11 cellular contexts compared by ENCODE assay signal in the genomic region with DNA sequence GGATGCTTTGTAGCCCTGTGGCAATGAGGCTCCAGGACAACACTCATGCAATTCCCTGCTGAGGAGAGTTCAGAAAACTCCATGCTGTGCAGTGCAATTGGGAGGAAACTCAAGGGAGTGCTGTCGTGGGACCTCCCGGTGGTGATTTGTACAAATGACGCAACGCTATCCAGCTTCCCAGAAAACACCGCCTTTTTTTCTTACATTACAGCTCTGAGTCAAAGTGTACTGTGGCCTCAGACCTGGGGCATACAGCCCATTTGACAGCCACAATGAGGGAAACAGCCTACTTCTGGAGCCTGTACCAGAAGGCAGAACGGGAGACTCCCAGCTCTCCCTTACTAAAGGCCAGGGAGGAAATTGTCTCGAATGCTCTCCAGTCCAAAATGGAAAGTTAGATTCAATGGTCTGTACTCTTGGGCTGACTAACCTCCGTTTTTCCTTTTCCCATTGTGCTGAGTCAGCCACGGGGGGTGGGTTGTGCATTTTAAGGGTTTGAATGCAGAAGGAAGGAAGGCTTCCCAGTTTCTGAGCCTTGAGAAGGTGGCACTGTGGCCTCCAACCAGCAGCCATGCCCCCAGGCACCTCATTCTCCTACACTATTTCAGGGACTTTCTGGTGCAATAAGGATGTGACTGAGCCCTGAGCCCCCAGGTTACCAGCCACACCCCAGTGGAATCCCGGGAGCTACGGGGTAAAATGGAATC. TPM values are rescaled to one million over a fixed set of nuclear protein-coding genes. Genes with fewer than 3 reads are reported as not detected.
DNase-seq lines count a peak whose midpoint lies in the region; TF ChIP-seq lines count a peak whose summit lies in the region.
"Had no signal": no experiment of that assay in that cellular context is flagged by ENCODE, and none has a peak within 500 bp of the region (broad histone marks: within the 10 kb centered on the region; RNA-seq: fewer than 3 reads in every experiment).

No MANE protein-coding gene starts in this region.

- TF ChIP-seq CTCF in AG04450 (IDR thresholded peaks at IDR 0.05; ENCODE audit: low read depth, low read length) (no peak), esophagus muscularis mucosa (IDR thresholded peaks at IDR 0.05) (no peak), neural progenitor cell (IDR thresholded peaks at IDR 0.05) (no peak)

- peaks cover 11% of the 10 kb centered on the region for H3K27me3 Mint-ChIP-seq in neural progenitor cell (ENCODE audit: insufficient read depth, low read depth)
- peaks cover 34% of the 10 kb centered on the region for H3K27me3 Mint-ChIP-seq in activated CD4-positive, alpha-beta memory T cell treated with anti-CD3 and anti-CD28 coated beads for 36 hours

- peaks cover 10% of the 10 kb centered on the region for H3K4me1 ChIP-seq in NT2/D1 (ENCODE audit: insufficient read depth, insufficient read length)
- peaks cover 27 to 41% (median 31%) of the 10 kb centered on the region in 4 donors for H3K4me1 ChIP-seq in esophagus muscularis mucosa
- peaks cover 10% of the 10 kb centered on the region for H3K4me1 ChIP-seq in neural progenitor cell
- H3K4me1 ChIP-seq: BLaER1, SJCRH30 had no signal

- H3K36me3 ChIP-seq in NT2/D1 (ENCODE audit: insufficient read depth, insufficient read length, low read length) = no peaks in the 10 kb centered on the region
- no peaks in the 10 kb centered on the region for H3K36me3 ChIP-seq in esophagus muscularis mucosa
- H3K36me3 ChIP-seq in neural progenitor cell = no peaks in the 10 kb centered on the region
- H3K36me3 ChIP-seq: BLaER1, SJCRH30 had no signal

- intact Hi-C loops in esophagus muscularis mucosa (cut with DNase I) = no loop called here
- intact Hi-C loops in activated CD4-positive, alpha-beta memory T cell treated with anti-CD3 and anti-CD28 coated beads for 36 hours (cut with micrococcal nuclease) = no loop called here

- POLR2A ChIA-PET in AG04450 (lab: Yijun Ruan, JAX) = no interaction called here
- POLR2A ChIA-PET in activated CD4-positive, alpha-beta memory T cell treated with anti-CD3 and anti-CD28 coated beads for 36 hours (lab: Charles Lee) = interaction anchor here (1.4 kb wide), 1 partner anchor 16 kb away, joined by 3 read pairs; no protein-coding TSS in a partner anchor

- TF ChIP-seq EP300 in esophagus muscularis mucosa (IDR thresholded peaks at IDR 0.05) = no peak

- peaks cover 30% of the 10 kb centered on the region for H3K4me1 Mint-ChIP-seq in neural progenitor cell
- no peaks in the 10 kb centered on the region for H3K4me1 Mint-ChIP-seq in activated CD4-positive, alpha-beta memory T cell treated with anti-CD3 and anti-CD28 coated beads for 36 hours (ENCODE audit: low read depth)

- TF ChIP-seq POLR2A in esophagus muscularis mucosa (IDR thresholded peaks at IDR 0.05; ENCODE audit: low read depth) = no peak

- H3K9me3 Mint-ChIP-seq in neural progenitor cell = no peaks in the 10 kb centered on the region
- H3K9me3 Mint-ChIP-seq in activated CD4-positive, alpha-beta memory T cell treated with anti-CD3 and anti-CD28 coated beads for 36 hours = no peaks in the 10 kb centered on the region

- no peaks in the 10 kb centered on the region for H3K36me3 Mint-ChIP-seq in neural progenitor cell
- no peaks in the 10 kb centered on the region for H3K36me3 Mint-ChIP-seq in activated CD4-positive, alpha-beta memory T cell treated with anti-CD3 and anti-CD28 coated beads for 36 hours

- H3K4me3 Mint-ChIP-seq in neural progenitor cell = no peak overlapping the region
- H3K4me3 Mint-ChIP-seq in activated CD4-positive, alpha-beta memory T cell treated with anti-CD3 and anti-CD28 coated beads for 36 hours = no peak overlapping the region

- CTCF ChIA-PET in AG04450 (lab: Charles Lee) = interaction anchor here (0.7 to 1.4 kb wide), 2 partner anchors 16 to 182 kb away, joined by 3 to 4 read pairs; partner anchors contain the start of gene CYP1B1
- CTCF ChIA-PET in activated CD4-positive, alpha-beta memory T cell treated with anti-CD3 and anti-CD28 coated beads for 36 hours (lab: Charles Lee) = interaction anchor here (0.9 kb wide), 1 partner anchor 110 kb away, joined by 3 read pairs; no protein-coding TSS in a partner anchor

- H3K27me3 ChIP-seq in AG04450 (ENCODE audit: control insufficient read depth, insufficient read depth, low read length) = peaks cover 21% of the 10 kb centered on the region
- peaks cover 16% of the 10 kb centered on the region for H3K27me3 ChIP-seq in NT2/D1 (ENCODE audit: insufficient read depth, insufficient read length)
- no peaks in the 10 kb centered on the region for H3K27me3 ChIP-seq in esophagus muscularis mucosa
- H3K27me3 ChIP-seq in neural progenitor cell = peaks cover 33% of the 10 kb centered on the region
- H3K27me3 ChIP-seq: BLaER1, SJCRH30 had no signal

- H2AFZ ChIP-seq in neural progenitor cell (replicated peaks) = peak overlapping the region; percentile 43

- no peak for DNase-seq in AG04450 (ENCODE audit: low read depth, low spot score)
- no peak for DNase-seq in NT2/D1 (ENCODE audit: low read depth, low spot score)
- no peak for DNase-seq in esophagus muscularis mucosa (ENCODE audit: extremely low spot score)
- no peak for DNase-seq in neural progenitor cell (ENCODE audit: low spot score)
- DNase-seq in activated T-cell treated with anti-CD3 and anti-CD28 coated beads, Interleukin-2, amount 50 U/mL, for 1 hour = no peak
- no peak for DNase-seq in activated CD4-positive, alpha-beta T cell treated with anti-CD3 and anti-CD28 coated beads for 1 hour
- no peak for DNase-seq in NCI-H1694 (lab: John Stamatoyannopoulos, UW)
- DNase-seq in activated CD4-positive, alpha-beta memory T cell treated with anti-CD3 and anti-CD28 coated beads for 36 hours = no peak
- DNase-seq: MM.1S, SJCRH30 had no signal

- no peak overlapping the region for H3K4me3 ChIP-seq in AG04450 (ENCODE audit: low read depth, low read length)
- no peak overlapping the region for H3K4me3 ChIP-seq in NT2/D1 (ENCODE audit: insufficient read length, low read depth)
- H3K4me3 ChIP-seq in esophagus muscularis mucosa = no peak overlapping the region
- H3K4me3 ChIP-seq in neural progenitor cell = no peak overlapping the region
- H3K4me3 ChIP-seq: BLaER1, SJCRH30 had no signal

- 46% methylated on average over 10 of the region's 11 CpGs for WGBS in esophagus muscularis mucosa

- H3K27ac ChIP-seq in AG04450 (ENCODE audit: low read depth, low read length) (peak overlapping the region; percentile 3), esophagus muscularis mucosa (replicated peaks in 1 of 4) (peak overlapping the region; percentile 43 to 72 (median 58)), neural progenitor cell (no peak overlapping the region)
- H3K27ac ChIP-seq: BLaER1, SJCRH30 had no signal

- no peak overlapping the region for H3K27ac Mint-ChIP-seq in neural progenitor cell
- H3K27ac Mint-ChIP-seq in activated CD4-positive, alpha-beta memory T cell treated with anti-CD3 and anti-CD28 coated beads for 36 hours = no peak overlapping the region

- no peaks in the 10 kb centered on the region for H4K20me1 ChIP-seq in neural progenitor cell (ENCODE audit: low read depth)
- H4K20me1 ChIP-seq: BLaER1 had no signal

- peak overlapping the region; percentile 9 for H3K9ac ChIP-seq in NT2/D1 (ENCODE audit: insufficient read length, low read depth)
- no peak overlapping the region for H3K9ac ChIP-seq in neural progenitor cell
- H3K9ac ChIP-seq: BLaER1 had no signal

- no peak overlapping the region for H3K4me2 ChIP-seq in neural progenitor cell
- H3K4me2 ChIP-seq: BLaER1 had no signal

- H3K79me2 ChIP-seq in neural progenitor cell (ENCODE audit: low read depth) = no peaks in the 10 kb centered on the region

- H3K9me3 ChIP-seq in AG04450 (ENCODE audit: control insufficient read depth, insufficient read depth, low read length) = no peaks in the 10 kb centered on the region
- no peaks in the 10 kb centered on the region for H3K9me3 ChIP-seq in NT2/D1 (ENCODE audit: insufficient read depth, low read length)
- no peaks in the 10 kb centered on the region for H3K9me3 ChIP-seq in esophagus muscularis mucosa
- H3K9me3 ChIP-seq in neural progenitor cell (ENCODE audit: low read depth) = no peaks in the 10 kb centered on the region
- H3K9me3 ChIP-seq: BLaER1, SJCRH30 had no signal

- H3F3A ChIP-seq in neural progenitor cell (ENCODE audit: low read depth) = peaks cover 3% of the 10 kb centered on the region

RNA-seq across cellular contexts. Expression of gene CYP1B1, which starts 16.4 kb away (rescaled TPM):
- polyA plus RNA-seq in AG04450 (2011; rRNA removed) = 5.7 and 7.8 TPM in 2 replicates
- 10.8 and 15.2 TPM in 2 replicates for polyA minus RNA-seq in AG04450 (2011; rRNA and poly(A)+ RNA removed)
- total RNA-seq in esophagus muscularis mucosa (10 to 100 TPM; 20.8 to 60.3 (median 37.6) TPM), neural progenitor cell (ENCODE audit: low replicate concordance) (0.39 and 0.62 TPM in 2 replicates)
- 1 to 10 TPM; 3.3 to 4.3 TPM for total RNA-seq in activated CD4-positive, alpha-beta memory T cell treated with anti-CD3 and anti-CD28 coated beads for 36 hours
- total RNA-seq: SJCRH30 had no signal

Comparison
In these comparisons a context has a peak if more than half of its experiments do, and no peak if none do; other contexts are left out.
1. RNA of gene CYP1B1, which starts 16.4 kb away (total RNA-seq): 20.8 to 60.3 TPM in esophagus muscularis mucosa; 3.3 to 4.3 TPM in activated CD4-positive, alpha-beta memory T cell treated with anti-CD3 and anti-CD28 coated beads for 36 hours and 0.39 to 0.62 TPM in neural progenitor cell; every median in the first group is over 4 times any median in the second.